Comparison of ENCODE assay signal across 9 cellular contexts in the genomic region with DNA sequence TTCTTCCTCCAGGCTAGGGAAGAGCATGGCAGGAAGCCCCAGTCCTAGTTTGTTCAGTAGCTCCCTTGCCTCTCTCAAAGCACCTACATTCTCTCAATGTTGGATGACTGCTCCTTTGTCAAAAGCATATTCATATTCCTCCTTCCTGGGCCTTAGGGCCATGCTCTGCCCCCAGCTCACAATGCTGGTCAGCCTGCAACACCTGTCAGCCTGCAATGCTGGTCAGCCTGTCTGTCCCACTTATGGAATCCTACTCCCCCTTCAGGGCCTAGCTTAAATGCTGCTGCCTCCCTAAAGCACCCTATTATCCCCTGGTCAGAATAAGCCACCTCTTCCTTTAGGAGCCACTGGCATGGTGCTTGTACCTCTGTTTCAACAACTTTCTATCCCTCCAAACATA.
"Had no signal": no experiment of that assay in that cellular context is flagged by ENCODE, and none has a peak within 500 bp of the region (broad histone marks: within the 10 kb centered on the region; RNA-seq: fewer than 3 reads in every experiment).

No MANE protein-coding gene starts in this region.

- H3K4me1 ChIP-seq: HAP-1 had no signal

- H3K4me1 Mint-ChIP-seq: IgD-negative memory B cell had no signal

- H3K4me3 ChIP-seq: GM23248, HAP-1 had no signal

- H3K4me3 Mint-ChIP-seq: HFFc6, IgD-negative memory B cell had no signal

- H3K9me3 ChIP-seq: HAP-1 had no signal

- H3K27me3 Mint-ChIP-seq: IgD-negative memory B cell had no signal

- H3K27ac ChIP-seq: GM23248, HL-60 had no signal

- DNase-seq: GM23248, GOT3, H7, HFFc6 had no signal

- H2AFZ ChIP-seq: GM23248 had no signal

- ATAC-seq: HCT116, HepG2 had no signal

- H3K9me3 Mint-ChIP-seq: HFFc6, IgD-negative memory B cell had no signal

- H3K27ac Mint-ChIP-seq: HFFc6, IgD-negative memory B cell had no signal

- H3K9ac ChIP-seq: GM23248 had no signal
